ENCODE assay signal across 11 cellular contexts in genomic region chr19:10730932-10731331, GRCh38. TPM values are rescaled to one million over a fixed set of nuclear protein-coding genes. Genes with fewer than 3 reads are reported as not detected.
DNase-seq lines count a peak whose midpoint lies in the region; ATAC-seq, FAIRE-seq and TF ChIP-seq lines count a peak whose summit lies in the region.
"Had no signal": no experiment of that assay in that cellular context is flagged by ENCODE, and none has a peak within 500 bp of the region (broad histone marks: within the 10 kb centered on the region; RNA-seq: fewer than 3 reads in every experiment).

No MANE protein-coding gene starts in this region.

- CTCF ChIA-PET in HepG2 (lab: Yijun Ruan, JAX; ENCODE audit: low intra/inter-chr PET ratio, low total read pairs), result no interaction called here

- H3K4me3 ChIP-seq in liver (ENCODE audit: low read depth in 1 of 3, low read length in 3 of 3) (no peak overlapping the region), HepG2 (replicated peaks in 1 of 3; ENCODE audit: insufficient read depth in 1 of 3, low read depth in 2 of 3, low read length in 3 of 3) (no peak overlapping the region), aorta (ENCODE audit: low read length in 2 of 2) (no peak overlapping the region)
- H3K4me3 ChIP-seq: PC-9 had no signal

- no peaks in the 10 kb centered on the region for H3K36me3 ChIP-seq in liver (ENCODE audit: control insufficient read depth in 4 of 4, insufficient read depth in 3 of 4, low read depth in 1 of 4, low read length in 3 of 4)
- H3K36me3 ChIP-seq in HepG2 (replicated peaks in 1 of 2; ENCODE audit: control insufficient read depth in 1 of 2, insufficient read depth in 2 of 2, low read length in 2 of 2), result peaks cover 0 to 15% of the 10 kb centered on the region in 2 experiments; a peak in 3 of 5 replicates
- H3K36me3 ChIP-seq in aorta (ENCODE audit: control insufficient read depth in 1 of 2, insufficient read depth in 2 of 2, low read length in 1 of 2), result no peaks in the 10 kb centered on the region
- H3K36me3 ChIP-seq: brain microvascular endothelial cell had no signal

- ATAC-seq in HepG2 (no peak), aorta (ENCODE audit: low FRiP score) (peak; percentile 13)

- H4K20me1 ChIP-seq in HepG2 (ENCODE audit: insufficient read depth, low read length), result 0 out of 2 replicates have a peak, but pooled peaks cover 3% of the 10 kb centered on the region

- H3K79me2 ChIP-seq in HepG2 (ENCODE audit: insufficient read depth, low read length), result peaks cover 80% of the 10 kb centered on the region

- H3K9me3 ChIP-seq in liver (ENCODE audit: control insufficient read depth in 4 of 4, low read length in 3 of 4) (no peaks in the 10 kb centered on the region), HepG2 (ENCODE audit: low read length) (no peaks in the 10 kb centered on the region), aorta (ENCODE audit: control insufficient read depth, low read length) (no peaks in the 10 kb centered on the region)

- no peaks in the 10 kb centered on the region for H3K27me3 ChIP-seq in liver (ENCODE audit: control insufficient read depth in 4 of 4, insufficient read depth in 4 of 4, low read length in 3 of 4)
- H3K27me3 ChIP-seq in HepG2 (ENCODE audit: control insufficient read depth in 1 of 2, insufficient read depth in 2 of 2, low read length in 2 of 2), result no peaks in the 10 kb centered on the region
- H3K27me3 ChIP-seq in aorta (ENCODE audit: control insufficient read depth in 1 of 2, insufficient read depth in 2 of 2, low read length in 1 of 2), result no peaks in the 10 kb centered on the region
- H3K27me3 ChIP-seq: brain microvascular endothelial cell had no signal

- FAIRE-seq in HepG2 (lab: Jason Lieb, UNC), result no peak

- TF ChIP-seq POLR2A in HepG2 (IDR thresholded peaks at IDR 0.05; ENCODE audit: insufficient read depth in 1 of 2, low read depth in 2 of 2, low read length in 2 of 2), result no peak

- peak overlapping the region; percentile 20 to 21 for H3K27ac ChIP-seq in liver (ENCODE audit: low read depth in 1 of 2, low read length in 2 of 2)
- no peak overlapping the region for H3K27ac ChIP-seq in HepG2 (ENCODE audit: extremely low read length, insufficient read depth, low read length)
- H3K27ac ChIP-seq in caudate nucleus (ENCODE audit: low read depth, low read length), result peak overlapping the region; percentile 86
- H3K27ac ChIP-seq in aorta (ENCODE audit: low read depth in 1 of 2, low read length in 2 of 2), result no peak overlapping the region
- H3K27ac ChIP-seq: brain microvascular endothelial cell, PC-9 had no signal

- H3K9ac ChIP-seq in liver (ENCODE audit: low read depth in 1 of 2, low read length in 2 of 2) (no peak overlapping the region), HepG2 (ENCODE audit: insufficient read depth, low read depth, low read length) (no peak overlapping the region)

- no peak overlapping the region for H2AFZ ChIP-seq in HepG2 (ENCODE audit: low read length)
- H2AFZ ChIP-seq: PC-9 had no signal

- WGBS in liver, result 88% methylated on average over 12 of the region's 12 CpGs
- 99% methylated on average over 6 of the region's 12 CpGs for WGBS in HepG2 (ENCODE audit: low lambda C conversion rate)
- WGBS in aorta, 2 donors, result 93 to 94% methylated on average over 12 of the region's 12 CpGs

- POLR2A ChIA-PET in HepG2 (lab: Yijun Ruan, JAX), result interaction anchor here (1.2 kb wide), 1 partner anchor 13 kb away, joined by 3 read pairs; no protein-coding TSS in a partner anchor

- TF ChIP-seq RAD21 in liver (IDR thresholded peaks at IDR 0.05) (no peak), HepG2 (CRISPR knock-in tag; IDR thresholded peaks at IDR 0.05) (no peak)

- TF ChIP-seq CTCF in liver (IDR thresholded peaks at IDR 0.05; ENCODE audit: low read depth, low read length, missing input control) (no peak), HepG2 (CRISPR knock-in tag; IDR thresholded peaks at IDR 0.05) (no peak)

- intact Hi-C loops in HepG2 (cut with micrococcal nuclease; ENCODE audit: unreplicated experiment), result no loop called here
- intact Hi-C loops in aorta (cut with DNase I), result no loop called here

- no peak for DNase-seq in HepG2 (ENCODE audit: low spot score)
- DNase-seq in caudate nucleus (lab: John Stamatoyannopoulos, UW), result peak in 32 of 61 donors; percentile 8 to 57 (median 33)
- peak; percentile 66 for DNase-seq in medulla oblongata (ENCODE audit: extremely low spot score)
- DNase-seq in aorta, result no peak
- DNase-seq in NOMO-1 treated with DMSO at 0.1 percent for 48 hours (lab: John Stamatoyannopoulos, UW; ENCODE audit: unreplicated experiment), result no peak
- DNase-seq in AG08396 (ENCODE audit: low spot score), result no peak
- DNase-seq in stimulated activated CD4-positive, alpha-beta T cell treated with anti-CD3 and anti-CD28 coated beads, Interleukin-12 subunit alpha, Interleukin-12 subunit beta, amount 100 ng/mL, for 4 hours, result no peak
- DNase-seq: brain microvascular endothelial cell, mesendoderm had no signal

- in situ Hi-C loops in HepG2 (cut with HindIII; ENCODE audit: extremely low pct_ligation_motif_present, low pct_unique_long_range_greater_than_20kb), result no loop called here

- TF ChIP-seq EP300 in HepG2 (IDR thresholded peaks at IDR 0.05; ENCODE audit: low read depth in 2 of 2, low read length in 2 of 2) (no peak), HepG2 (CRISPR knock-in tag; IDR thresholded peaks at IDR 0.05; ENCODE audit: borderline replicate concordance) (no peak)

- H3K4me2 ChIP-seq in HepG2 (ENCODE audit: low read depth, low read length), result no peak overlapping the region
- H3K4me2 ChIP-seq: PC-9 had no signal

- no TSS peak for BruUV-seq in HepG2 (replicated peaks; lab: Mats Ljungman, UMichigan)

- peaks cover 0 to 3% (median 1%) of the 10 kb centered on the region in 4 donors for H3K4me1 ChIP-seq in liver (ENCODE audit: control insufficient read depth in 4 of 4, insufficient read depth in 4 of 4, low read length in 3 of 4)
- H3K4me1 ChIP-seq in HepG2 (ENCODE audit: insufficient read depth, low read length), result peaks cover 23% of the 10 kb centered on the region
- no peaks in the 10 kb centered on the region for H3K4me1 ChIP-seq in aorta (ENCODE audit: control insufficient read depth in 1 of 2, insufficient read depth in 2 of 2, low read length in 2 of 2)

TF ChIP-seq in liver, 16 proteins besides CTCF, POLR2A, EP300 and RAD21 (continues in another document):
- TF ChIP-seq FOXA1 (IDR thresholded peaks at IDR 0.05), result no peak

TF ChIP-seq in HepG2, 621 proteins besides CTCF, POLR2A, EP300 and RAD21 (continues in another document):
- TF ChIP-seq TGIF2 (CRISPR knock-in tag; IDR thresholded peaks at IDR 0.05), result no peak

RNA-seq across cellular contexts. Expression of gene DNM2, which starts 13.1 kb away (rescaled TPM):
- total RNA-seq in liver (10 to 100 TPM; 79.5 to 95.1 TPM), HepG2 (2016; rRNA removed; fragmentation: Illumina TruSeq; extraction: Trizol) (41.7 and 48.2 TPM in 2 replicates), aorta (100 to 1,000 TPM; 118 to 160 TPM)
- polyA plus RNA-seq in liver (10 to 100 TPM; 23.1 to 38.6 TPM), HepG2 (2011; rRNA removed) (59.8 and 67.0 TPM in 2 replicates), aorta (10 to 100 TPM; 51.7 to 89.7 TPM)
- total RNA-seq in HepG2 (2016; cell fraction: cytosol; rRNA removed; fragmentation: Illumina TruSeq; extraction: Trizol; ENCODE audit: low read depth), result 19.9 and 21.9 TPM in 2 replicates
- total RNA-seq in HepG2 (2016; cell fraction: insoluble cytoplasmic fraction; rRNA removed; fragmentation: Illumina TruSeq; extraction: Trizol), result 37.7 and 40.5 TPM in 2 replicates
- total RNA-seq in HepG2 (2016; cell fraction: membrane; rRNA removed; fragmentation: Illumina TruSeq; extraction: Trizol), result 29.4 and 31.2 TPM in 2 replicates
- 56.9 and 61.6 TPM in 2 replicates for total RNA-seq in HepG2 (2016; cell fraction: nucleus; rRNA removed; fragmentation: Illumina TruSeq; extraction: Trizol)
- polyA plus RNA-seq in HepG2 (2011; cell fraction: cytosol; rRNA removed), result 29.1 and 41.0 TPM in 2 replicates
- 155 and 203 TPM in 2 replicates for polyA plus RNA-seq in HepG2 (2011; cell fraction: nucleus; rRNA removed)
- 44.2 and 57.9 TPM in 2 replicates for polyA plus RNA-seq in HepG2 (2012)
- 8.6 and 9.0 TPM in 2 replicates for polyA plus RNA-seq in HepG2 (2016; cell fraction: cytosol; fragmentation: Illumina TruSeq; extraction: Trizol; ENCODE audit: low read depth)
- polyA plus RNA-seq in HepG2 (2016; cell fraction: insoluble cytoplasmic fraction; fragmentation: Illumina TruSeq; extraction: Trizol; ENCODE audit: low read depth), result 39.4 and 48.6 TPM in 2 replicates
- polyA plus RNA-seq in HepG2 (2016; cell fraction: membrane; fragmentation: Illumina TruSeq; extraction: Trizol; ENCODE audit: low read depth), result 18.1 and 20.6 TPM in 2 replicates
- 87.0 and 94.1 TPM in 2 replicates for polyA plus RNA-seq in HepG2 (2016; cell fraction: nucleus; fragmentation: Illumina TruSeq; extraction: Trizol; ENCODE audit: insufficient read depth, low read depth)
- 200 and 264 TPM in 2 replicates for polyA minus RNA-seq in HepG2 (2011; rRNA and poly(A)+ RNA removed; ENCODE audit: low replicate concordance)
- polyA minus RNA-seq in HepG2 (2011; cell fraction: cytosol; rRNA and poly(A)+ RNA removed), result 44.4 and 50.0 TPM in 2 replicates
- 143 and 162 TPM in 2 replicates for polyA minus RNA-seq in HepG2 (2011; cell fraction: nucleus; rRNA and poly(A)+ RNA removed)

RNA-seq across cellular contexts. Expression of gene QTRT1, which starts 29.7 kb away (rescaled TPM):
- total RNA-seq in liver (10 to 100 TPM; 13.2 to 28.3 TPM), HepG2 (2016; rRNA removed; fragmentation: Illumina TruSeq; extraction: Trizol) (33.0 and 38.6 TPM in 2 replicates), aorta (10 to 100 TPM; 25.0 to 31.5 TPM)
- polyA plus RNA-seq in liver (10 to 100 TPM; 17.1 to 38.1 TPM), HepG2 (2011; rRNA removed) (41.6 and 55.6 TPM in 2 replicates), aorta (100 to 1,000 TPM in 1 of 2 donors, 10 to 100 TPM in 1; 54.2 to 243 TPM)
- 19.1 and 20.1 TPM in 2 replicates for total RNA-seq in HepG2 (2016; cell fraction: cytosol; rRNA removed; fragmentation: Illumina TruSeq; extraction: Trizol; ENCODE audit: low read depth)
- 36.0 and 39.4 TPM in 2 replicates for total RNA-seq in HepG2 (2016; cell fraction: insoluble cytoplasmic fraction; rRNA removed; fragmentation: Illumina TruSeq; extraction: Trizol)
- total RNA-seq in HepG2 (2016; cell fraction: membrane; rRNA removed; fragmentation: Illumina TruSeq; extraction: Trizol), result 12.2 and 12.9 TPM in 2 replicates
- 31.9 and 35.0 TPM in 2 replicates for total RNA-seq in HepG2 (2016; cell fraction: nucleus; rRNA removed; fragmentation: Illumina TruSeq; extraction: Trizol)
- 25.8 and 39.0 TPM in 2 replicates for polyA plus RNA-seq in HepG2 (2011; cell fraction: cytosol; rRNA removed)
- polyA plus RNA-seq in HepG2 (2011; cell fraction: nucleus; rRNA removed), result 270 and 290 TPM in 2 replicates
- 27.7 and 35.3 TPM in 2 replicates for polyA plus RNA-seq in HepG2 (2012)
- polyA plus RNA-seq in HepG2 (2016; cell fraction: cytosol; fragmentation: Illumina TruSeq; extraction: Trizol; ENCODE audit: low read depth), result 11.2 and 12.9 TPM in 2 replicates
- polyA plus RNA-seq in HepG2 (2016; cell fraction: insoluble cytoplasmic fraction; fragmentation: Illumina TruSeq; extraction: Trizol; ENCODE audit: low read depth), result 38.0 and 39.9 TPM in 2 replicates
- polyA plus RNA-seq in HepG2 (2016; cell fraction: membrane; fragmentation: Illumina TruSeq; extraction: Trizol; ENCODE audit: low read depth), result 12.7 and 13.2 TPM in 2 replicates
- polyA plus RNA-seq in HepG2 (2016; cell fraction: nucleus; fragmentation: Illumina TruSeq; extraction: Trizol; ENCODE audit: insufficient read depth, low read depth), result 92.8 and 94.8 TPM in 2 replicates
- 26.7 and 36.3 TPM in 2 replicates for polyA minus RNA-seq in HepG2 (2011; rRNA and poly(A)+ RNA removed; ENCODE audit: low replicate concordance)
- polyA minus RNA-seq in HepG2 (2011; cell fraction: cytosol; rRNA and poly(A)+ RNA removed), result 8.2 and 12.2 TPM in 2 replicates
- polyA minus RNA-seq in HepG2 (2011; cell fraction: nucleus; rRNA and poly(A)+ RNA removed), result 15.5 and 18.7 TPM in 2 replicates

Comparison
In these comparisons a context has a peak if more than half of its experiments do, and no peak if none do; other contexts are left out.
1. H3K27ac ChIP-seq: peak in liver (2 of 2) and caudate nucleus (single experiment); none in HepG2 (single experiment) and aorta (0 of 2).
2. DNase-seq: peak in caudate nucleus (32 of 61) and medulla oblongata (single experiment); none in HepG2 (single experiment), aorta (0 of 2), NOMO-1 treated with DMSO at 0.1 percent for 48 hours (single experiment), AG08396 (single experiment) and stimulated activated CD4-positive, alpha-beta T cell treated with anti-CD3 and anti-CD28 coated beads, Interleukin-12 subunit alpha, Interleukin-12 subunit beta, amount 100 ng/mL, for 4 hours (single experiment).